1 cellular context compared by ENCODE assay signal in the genomic region with DNA sequence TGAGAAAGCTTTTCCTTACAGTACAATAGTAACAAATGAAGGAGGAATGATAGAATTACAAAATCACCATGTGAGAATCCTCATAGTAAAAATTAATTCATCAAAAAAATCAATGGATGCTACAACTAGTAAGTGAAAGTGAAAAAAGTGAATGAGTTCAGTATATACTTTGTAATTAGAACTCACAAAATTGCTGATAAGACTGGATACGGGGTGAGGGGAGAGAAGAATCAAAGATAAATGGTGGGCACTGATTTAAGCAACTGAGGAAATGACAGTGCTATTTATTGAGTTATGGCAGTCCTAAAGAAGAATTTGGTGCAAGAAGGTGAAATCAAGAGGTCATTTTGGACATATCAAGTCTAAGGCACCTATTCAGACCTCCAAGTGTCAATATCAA.
TF ChIP-seq lines count a peak whose summit lies in the region.

No MANE protein-coding gene starts in this region.

TF ChIP-seq in HEK293, 187 proteins besides CTCF, POLR2A, EP300 and RAD21 (continued from another document):
- TF ChIP-seq, protein P1, sequence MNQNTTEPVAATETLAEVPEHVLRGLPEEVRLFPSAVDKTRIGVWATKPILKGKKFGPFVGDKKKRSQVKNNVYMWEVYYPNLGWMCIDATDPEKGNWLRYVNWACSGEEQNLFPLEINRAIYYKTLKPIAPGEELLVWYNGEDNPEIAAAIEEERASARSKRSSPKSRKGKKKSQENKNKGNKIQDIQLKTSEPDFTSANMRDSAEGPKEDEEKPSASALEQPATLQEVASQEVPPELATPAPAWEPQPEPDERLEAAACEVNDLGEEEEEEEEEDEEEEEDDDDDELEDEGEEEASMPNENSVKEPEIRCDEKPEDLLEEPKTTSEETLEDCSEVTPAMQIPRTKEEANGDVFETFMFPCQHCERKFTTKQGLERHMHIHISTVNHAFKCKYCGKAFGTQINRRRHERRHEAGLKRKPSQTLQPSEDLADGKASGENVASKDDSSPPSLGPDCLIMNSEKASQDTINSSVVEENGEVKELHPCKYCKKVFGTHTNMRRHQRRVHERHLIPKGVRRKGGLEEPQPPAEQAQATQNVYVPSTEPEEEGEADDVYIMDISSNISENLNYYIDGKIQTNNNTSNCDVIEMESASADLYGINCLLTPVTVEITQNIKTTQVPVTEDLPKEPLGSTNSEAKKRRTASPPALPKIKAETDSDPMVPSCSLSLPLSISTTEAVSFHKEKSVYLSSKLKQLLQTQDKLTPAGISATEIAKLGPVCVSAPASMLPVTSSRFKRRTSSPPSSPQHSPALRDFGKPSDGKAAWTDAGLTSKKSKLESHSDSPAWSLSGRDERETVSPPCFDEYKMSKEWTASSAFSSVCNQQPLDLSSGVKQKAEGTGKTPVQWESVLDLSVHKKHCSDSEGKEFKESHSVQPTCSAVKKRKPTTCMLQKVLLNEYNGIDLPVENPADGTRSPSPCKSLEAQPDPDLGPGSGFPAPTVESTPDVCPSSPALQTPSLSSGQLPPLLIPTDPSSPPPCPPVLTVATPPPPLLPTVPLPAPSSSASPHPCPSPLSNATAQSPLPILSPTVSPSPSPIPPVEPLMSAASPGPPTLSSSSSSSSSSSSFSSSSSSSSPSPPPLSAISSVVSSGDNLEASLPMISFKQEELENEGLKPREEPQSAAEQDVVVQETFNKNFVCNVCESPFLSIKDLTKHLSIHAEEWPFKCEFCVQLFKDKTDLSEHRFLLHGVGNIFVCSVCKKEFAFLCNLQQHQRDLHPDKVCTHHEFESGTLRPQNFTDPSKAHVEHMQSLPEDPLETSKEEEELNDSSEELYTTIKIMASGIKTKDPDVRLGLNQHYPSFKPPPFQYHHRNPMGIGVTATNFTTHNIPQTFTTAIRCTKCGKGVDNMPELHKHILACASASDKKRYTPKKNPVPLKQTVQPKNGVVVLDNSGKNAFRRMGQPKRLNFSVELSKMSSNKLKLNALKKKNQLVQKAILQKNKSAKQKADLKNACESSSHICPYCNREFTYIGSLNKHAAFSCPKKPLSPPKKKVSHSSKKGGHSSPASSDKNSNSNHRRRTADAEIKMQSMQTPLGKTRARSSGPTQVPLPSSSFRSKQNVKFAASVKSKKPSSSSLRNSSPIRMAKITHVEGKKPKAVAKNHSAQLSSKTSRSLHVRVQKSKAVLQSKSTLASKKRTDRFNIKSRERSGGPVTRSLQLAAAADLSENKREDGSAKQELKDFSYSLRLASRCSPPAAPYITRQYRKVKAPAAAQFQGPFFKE (tag by site-specific recombination; IDR thresholded peaks at IDR 0.05; ENCODE audit: borderline replicate concordance) = no peak
- TF ChIP-seq ZNF19 (tag by site-specific recombination; IDR thresholded peaks at IDR 0.05; ENCODE audit: low read depth) = no peak
- TF ChIP-seq, protein P2, sequence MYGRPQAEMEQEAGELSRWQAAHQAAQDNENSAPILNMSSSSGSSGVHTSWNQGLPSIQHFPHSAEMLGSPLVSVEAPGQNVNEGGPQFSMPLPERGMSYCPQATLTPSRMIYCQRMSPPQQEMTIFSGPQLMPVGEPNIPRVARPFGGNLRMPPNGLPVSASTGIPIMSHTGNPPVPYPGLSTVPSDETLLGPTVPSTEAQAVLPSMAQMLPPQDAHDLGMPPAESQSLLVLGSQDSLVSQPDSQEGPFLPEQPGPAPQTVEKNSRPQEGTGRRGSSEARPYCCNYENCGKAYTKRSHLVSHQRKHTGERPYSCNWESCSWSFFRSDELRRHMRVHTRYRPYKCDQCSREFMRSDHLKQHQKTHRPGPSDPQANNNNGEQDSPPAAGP (tag by site-specific recombination; IDR thresholded peaks at IDR 0.05) = no peak
